22 cellular contexts compared by ENCODE assay signal in the genomic region with DNA sequence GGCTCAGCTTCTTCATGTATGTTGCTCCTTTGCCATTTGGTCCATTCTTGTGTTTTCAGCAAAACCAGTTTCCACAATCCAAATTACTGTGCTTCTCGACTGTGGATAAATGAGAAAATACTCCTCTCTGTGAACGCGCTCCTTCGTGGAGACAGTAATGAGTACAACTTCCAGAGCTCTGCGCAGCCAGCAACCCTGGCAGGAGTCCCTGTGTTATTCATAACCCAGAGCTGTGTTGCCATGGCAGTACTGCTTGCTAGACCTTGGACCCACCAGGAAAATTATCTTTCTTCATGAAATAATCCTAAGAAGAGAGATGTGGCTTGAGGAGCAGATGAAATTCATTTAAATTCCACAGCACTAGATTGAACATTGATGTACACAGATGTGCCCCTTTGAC.
DNase-seq lines count a peak whose midpoint lies in the region; ATAC-seq, FAIRE-seq and TF ChIP-seq lines count a peak whose summit lies in the region.
"Had no signal": no experiment of that assay in that cellular context is flagged by ENCODE, and none has a peak within 500 bp of the region (broad histone marks: within the 10 kb centered on the region; RNA-seq: fewer than 3 reads in every experiment).

No MANE protein-coding gene starts in this region.

- intact Hi-C loops in heart right ventricle (cut with DNase I): no loop called here
- intact Hi-C loops in tibial artery (cut with DNase I; ENCODE audit: low total_unique reads): no loop called here
- intact Hi-C loops in natural killer cell (cut with micrococcal nuclease): no loop called here

- H3K4me1 Mint-ChIP-seq in astrocyte (ENCODE audit: low read depth, unreplicated experiment): no peaks in the 10 kb centered on the region
- peaks cover 29% of the 10 kb centered on the region for H3K4me1 Mint-ChIP-seq in nephron
- peaks cover 8 to 9% of the 10 kb centered on the region in 2 donors for H3K4me1 Mint-ChIP-seq in natural killer cell

- H3K4me2 ChIP-seq in astrocyte (ENCODE audit: low read length): no peak overlapping the region

- H3K27me3 ChIP-seq in astrocyte (ENCODE audit: insufficient read depth, low read length) (no peaks in the 10 kb centered on the region), heart right ventricle (no peaks in the 10 kb centered on the region), tibial artery (no peaks in the 10 kb centered on the region)

- H3K79me2 ChIP-seq in astrocyte (ENCODE audit: insufficient read depth, low read length): no peaks in the 10 kb centered on the region

- no peak for TF ChIP-seq CTCF in astrocyte (IDR thresholded peaks at IDR 0.05; ENCODE audit: insufficient read depth, low read depth, low read length)
- no peak for TF ChIP-seq CTCF in heart right ventricle (IDR thresholded peaks at IDR 0.05)
- no peak for TF ChIP-seq CTCF in nephron (IDR thresholded peaks at IDR 0.05; ENCODE audit: unreplicated experiment in 3 of 3)
- TF ChIP-seq CTCF in tibial artery (IDR thresholded peaks at IDR 0.05): no peak
- no peak for TF ChIP-seq CTCF in natural killer cell (IDR thresholded peaks at IDR 0.05)

- H3K4me3 Mint-ChIP-seq in astrocyte (ENCODE audit: unreplicated experiment) (no peak overlapping the region), nephron (no peak overlapping the region), natural killer cell (no peak overlapping the region)
- H3K4me3 Mint-ChIP-seq: CD8-positive, alpha-beta memory T cell; HFFc6; naive thymus-derived CD8-positive, alpha-beta T cell had no signal

- no peak overlapping the region for H3K27ac ChIP-seq in astrocyte (ENCODE audit: low read depth, low read length)
- peak overlapping the region in 4 of 10 donors; percentile 26 to 60 (median 44) for H3K27ac ChIP-seq in heart right ventricle
- H3K27ac ChIP-seq in tibial artery: peak overlapping the region; percentile 58 to 71
- H3K27ac ChIP-seq: lower lobe of right lung, spleen had no signal

- H3K27ac Mint-ChIP-seq in astrocyte (ENCODE audit: unreplicated experiment): no peak overlapping the region
- H3K27ac Mint-ChIP-seq in nephron: peak overlapping the region in 2 of 3 experiments; percentile 20 to 55
- H3K27ac Mint-ChIP-seq in natural killer cell: no peak overlapping the region
- H3K27ac Mint-ChIP-seq: HFFc6, progenitor cell of endocrine pancreas had no signal

- H3K4me1 ChIP-seq in astrocyte (ENCODE audit: insufficient read depth, low read length) (no peaks in the 10 kb centered on the region), heart right ventricle (peaks cover 0 to 10% (median 0%) of the 10 kb centered on the region in 9 donors), tibial artery (peaks cover 0 to 22% (median 5%) of the 10 kb centered on the region in 4 donors)
- H3K4me1 ChIP-seq: lower lobe of right lung, spleen had no signal

- H4K20me1 ChIP-seq in astrocyte (ENCODE audit: insufficient read depth, low read length): no peaks in the 10 kb centered on the region

- H3K9me3 ChIP-seq in astrocyte (ENCODE audit: insufficient read depth, low read depth, low read length): no peaks in the 10 kb centered on the region
- no peaks in the 10 kb centered on the region for H3K9me3 ChIP-seq in heart right ventricle
- no peaks in the 10 kb centered on the region for H3K9me3 ChIP-seq in tibial artery
- H3K9me3 ChIP-seq: lower lobe of right lung, spleen had no signal

- H3K36me3 Mint-ChIP-seq in astrocyte (ENCODE audit: low read depth, unreplicated experiment): no peaks in the 10 kb centered on the region
- no peaks in the 10 kb centered on the region for H3K36me3 Mint-ChIP-seq in nephron (ENCODE audit: low read depth)
- H3K36me3 Mint-ChIP-seq in natural killer cell: peaks cover 5% of the 10 kb centered on the region
- H3K36me3 Mint-ChIP-seq: activated naive CD4-positive, alpha-beta T cell treated with anti-CD3 and anti-CD28 coated beads, Interleukin-2, amount 50 U/mL, for 72 hours; naive thymus-derived CD8-positive, alpha-beta T cell had no signal

- H3K4me3 ChIP-seq in astrocyte (ENCODE audit: insufficient read depth, low read depth, low read length): no peak overlapping the region
- no peak overlapping the region for H3K4me3 ChIP-seq in heart right ventricle
- no peak overlapping the region for H3K4me3 ChIP-seq in tibial artery
- H3K4me3 ChIP-seq: K562, lower lobe of right lung, spleen had no signal

- WGBS in heart right ventricle, 2 donors: 68 to 69% methylated on average over 5 of the region's 5 CpGs

- H3K9ac ChIP-seq in astrocyte (ENCODE audit: low read length): no peak overlapping the region

- no peak overlapping the region for H2AFZ ChIP-seq in astrocyte (ENCODE audit: low read depth, low read length)

- DNase-seq in astrocyte (ENCODE audit: low read depth) (peak; percentile 17), heart right ventricle (peak; percentile 40 to 56), tibial artery (peak; percentile 65 to 85), natural killer cell (no peak)
- no peak for DNase-seq in activated T-cell treated with anti-CD3 and anti-CD28 coated beads, Interleukin-2, amount 50 U/mL, for 1 hour
- DNase-seq: activated CD4-positive, CD25-positive, alpha-beta regulatory T cell treated with anti-CD3 and anti-CD28 coated beads, Interleukin-2, amount 50 U/mL, for 72 hours; activated T-cell treated with anti-CD3 and anti-CD28 coated beads, Interleukin-2, amount 50 U/mL, for 48 hours; CD8-positive, alpha-beta memory T cell; HFFc6; lower lobe of right lung; naive thymus-derived CD8-positive, alpha-beta T cell; NCI-H187 treated with DMSO at 0.1 percent for 48 hours; spleen; stimulated activated CD4-positive, alpha-beta T cell treated with anti-CD3 and anti-CD28 coated beads, Interleukin-4, amount 100 ng/mL, for 4 hours had no signal

- H3K36me3 ChIP-seq in astrocyte (ENCODE audit: insufficient read depth, low read length) (no peaks in the 10 kb centered on the region), heart right ventricle (no peaks in the 10 kb centered on the region), tibial artery (no peaks in the 10 kb centered on the region)
- H3K36me3 ChIP-seq: lower lobe of right lung, spleen had no signal

- ATAC-seq in heart right ventricle: peak; percentile 68 to 86 (median 79)
- ATAC-seq in natural killer cell: no peak
- ATAC-seq in HG03442 (IDR thresholded peaks at IDR 0.05; ENCODE audit: unreplicated experiment): no peak
- ATAC-seq: activated naive CD4-positive, alpha-beta T cell treated with anti-CD3 and anti-CD28 coated beads, Interleukin-2, amount 50 U/mL, for 72 hours; K562; naive thymus-derived CD8-positive, alpha-beta T cell; SK-N-SH treated with all-trans-retinoic acid at 6 μM for 48 hours had no signal

- H3K9me3 Mint-ChIP-seq in astrocyte (ENCODE audit: unreplicated experiment) (no peaks in the 10 kb centered on the region), nephron (peaks cover 3% of the 10 kb centered on the region), natural killer cell (no peaks in the 10 kb centered on the region)
- H3K9me3 Mint-ChIP-seq: activated naive CD4-positive, alpha-beta T cell treated with anti-CD3 and anti-CD28 coated beads, Interleukin-2, amount 50 U/mL, for 72 hours had no signal

- H3K27me3 Mint-ChIP-seq in astrocyte (ENCODE audit: low read depth, unreplicated experiment) (peaks cover 3% of the 10 kb centered on the region), nephron (ENCODE audit: low read depth) (peaks cover 16% of the 10 kb centered on the region), natural killer cell (ENCODE audit: low read depth in 2 of 2) (peaks cover 8 to 18% of the 10 kb centered on the region in 2 donors)
- H3K27me3 Mint-ChIP-seq: progenitor cell of endocrine pancreas had no signal

- FAIRE-seq in astrocyte (lab: Jason Lieb, UNC): no peak
- FAIRE-seq: bronchial epithelial cell, RCC 7860 had no signal

Comparison
In these comparisons a context has a peak if more than half of its experiments do, and no peak if none do; other contexts are left out.
1. DNase-seq: peak in astrocyte (single experiment), heart right ventricle (2 of 2) and tibial artery (2 of 2); none in natural killer cell (single experiment) and activated T-cell treated with anti-CD3 and anti-CD28 coated beads, Interleukin-2, amount 50 U/mL, for 1 hour (single experiment).
2. H3K27ac Mint-ChIP-seq: peak in nephron (2 of 3); none in astrocyte (single experiment) and natural killer cell (0 of 2).
3. ATAC-seq: peak in heart right ventricle (8 of 8); none in natural killer cell (0 of 3) and HG03442 (single experiment).